14 cellular contexts compared by ENCODE assay signal in genomic region chr1:168243200-168243599, GRCh38. TPM values are rescaled to one million over a fixed set of nuclear protein-coding genes. Genes with fewer than 3 reads are reported as not detected.
DNase-seq lines count a peak whose midpoint lies in the region; ATAC-seq and TF ChIP-seq lines count a peak whose summit lies in the region.
"Had no signal": no experiment of that assay in that cellular context is flagged by ENCODE, and none has a peak within 500 bp of the region (broad histone marks: within the 10 kb centered on the region; RNA-seq: fewer than 3 reads in every experiment).

No MANE protein-coding gene starts in this region.

- no peaks in the 10 kb centered on the region for H3K9me3 Mint-ChIP-seq in stimulated activated naive B cell treated with anti-CD40 and anti-IgM and Interleukin-4, amounts not matched to agents 10 μg/mL and 1 μg/mL and 100 μg/mL, for 72 hours
- H3K9me3 Mint-ChIP-seq: naive thymus-derived CD8-positive, alpha-beta T cell had no signal

- DNase-seq in NCI-H1417 treated with DMSO at 0.1 percent for 48 hours (lab: John Stamatoyannopoulos, UW) (peak; percentile 6), coronary artery (ENCODE audit: low spot score) (no peak), left lobe of liver (ENCODE audit: low spot score) (no peak), RKO (ENCODE audit: low spot score) (no peak), OCI-M1 (lab: John Stamatoyannopoulos, UW) (no peak), DMS 273 (lab: John Stamatoyannopoulos, UW; ENCODE audit: unreplicated experiment) (no peak), Ammon's horn (ENCODE audit: low spot score) (no peak)
- no peak for DNase-seq in stimulated activated naive B cell treated with anti-CD40 and anti-IgM and Interleukin-4, amounts not matched to agents 10 μg/mL and 1 μg/mL and 100 μg/mL, for 72 hours
- DNase-seq: activated T-cell treated with anti-CD3 and anti-CD28 coated beads, Interleukin-2, amount 50 U/mL, for 72 hours; cerebellar nuclear complex; hippocampal formation; naive thymus-derived CD8-positive, alpha-beta T cell; NCI-H1694 treated with DMSO at 0.1 percent for 48 hours; PC-3 had no signal

- peak overlapping the region; percentile 21 to 68 for H3K27ac ChIP-seq in coronary artery

- no peak overlapping the region for H3K4me3 Mint-ChIP-seq in stimulated activated naive B cell treated with anti-CD40 and anti-IgM and Interleukin-4, amounts not matched to agents 10 μg/mL and 1 μg/mL and 100 μg/mL, for 72 hours

- no peak for TF ChIP-seq CTCF in coronary artery (IDR thresholded peaks at IDR 0.05)

- H3K27ac Mint-ChIP-seq in stimulated activated naive B cell treated with anti-CD40 and anti-IgM and Interleukin-4, amounts not matched to agents 10 μg/mL and 1 μg/mL and 100 μg/mL, for 72 hours, result peak overlapping the region; percentile 5

- no peaks in the 10 kb centered on the region for H3K27me3 Mint-ChIP-seq in stimulated activated naive B cell treated with anti-CD40 and anti-IgM and Interleukin-4, amounts not matched to agents 10 μg/mL and 1 μg/mL and 100 μg/mL, for 72 hours
- H3K27me3 Mint-ChIP-seq: naive thymus-derived CD8-positive, alpha-beta T cell had no signal

- peaks cover 19 to 43% of the 10 kb centered on the region in 2 donors for H3K4me1 Mint-ChIP-seq in stimulated activated naive B cell treated with anti-CD40 and anti-IgM and Interleukin-4, amounts not matched to agents 10 μg/mL and 1 μg/mL and 100 μg/mL, for 72 hours

- peaks cover 61 to 74% of the 10 kb centered on the region in 2 donors for H3K36me3 Mint-ChIP-seq in stimulated activated naive B cell treated with anti-CD40 and anti-IgM and Interleukin-4, amounts not matched to agents 10 μg/mL and 1 μg/mL and 100 μg/mL, for 72 hours

- peak; percentile 82 for ATAC-seq in left lobe of liver
- no peak for ATAC-seq in stimulated activated naive B cell treated with anti-CD40 and anti-IgM and Interleukin-4, amounts not matched to agents 10 μg/mL and 1 μg/mL and 100 μg/mL, for 72 hours (replicated peaks)
- ATAC-seq: naive thymus-derived CD8-positive, alpha-beta T cell; PC-3 had no signal

- H3K4me3 ChIP-seq in coronary artery, result no peak overlapping the region

RNA-seq across cellular contexts. Expression of gene SFT2D2, which starts 17.4 kb away (rescaled TPM):
- total RNA-seq in left lobe of liver, result 32.0 TPM

RNA-seq across cellular contexts. Expression of gene TBX19, which starts 37.5 kb away (rescaled TPM):
- 1.0 TPM for total RNA-seq in left lobe of liver
